ENCODE assay signal across 8 cellular contexts in the genomic region with DNA sequence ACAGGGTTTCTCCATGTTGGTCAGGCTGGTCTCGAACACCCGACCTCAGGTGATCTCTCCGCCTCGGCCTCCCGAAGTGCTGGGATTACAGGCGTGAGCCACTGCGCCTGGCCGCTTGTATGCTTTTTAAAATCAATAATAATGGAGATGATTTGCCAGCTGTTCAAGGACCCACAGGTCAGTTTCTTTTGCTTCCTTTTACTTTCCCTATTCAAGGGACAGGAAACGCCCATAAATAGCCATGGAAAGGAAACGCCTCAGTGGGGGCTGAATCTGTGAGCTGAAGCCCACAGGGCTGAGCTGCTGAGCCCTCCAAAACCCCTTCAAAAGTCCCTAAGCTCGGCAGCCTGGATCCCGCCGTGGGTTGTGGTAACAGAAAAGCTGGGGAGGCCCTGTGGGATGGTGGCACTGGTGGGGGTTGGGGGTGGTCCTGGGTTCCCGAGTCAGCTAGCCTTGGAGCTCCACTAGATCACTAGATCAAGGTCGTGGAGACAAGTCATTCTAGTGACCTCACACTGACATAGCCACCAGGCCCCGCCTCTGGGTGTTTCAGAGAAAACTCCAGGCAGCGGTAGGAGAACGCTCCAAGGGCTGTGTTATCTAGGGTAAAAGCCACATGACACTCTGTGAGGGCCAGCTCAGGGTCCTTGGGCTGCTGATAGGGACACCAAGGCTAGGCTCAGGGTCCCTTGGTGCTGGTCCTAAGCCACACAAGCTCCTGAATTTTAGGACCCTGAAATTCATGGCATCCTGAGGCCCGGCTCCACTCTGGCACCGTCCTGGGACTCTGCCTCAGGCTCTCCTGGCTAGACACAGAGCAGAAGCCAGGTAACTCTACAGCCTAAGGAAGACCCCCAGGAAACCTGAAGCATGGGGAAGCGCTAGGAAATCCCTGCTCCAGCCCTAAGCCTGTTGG. TPM values are rescaled to one million over a fixed set of nuclear protein-coding genes. Genes with fewer than 3 reads are reported as not detected.
DNase-seq lines count a peak whose midpoint lies in the region; ATAC-seq and TF ChIP-seq lines count a peak whose summit lies in the region.
"Had no signal": no experiment of that assay in that cellular context is flagged by ENCODE, and none has a peak within 500 bp of the region (broad histone marks: within the 10 kb centered on the region; RNA-seq: fewer than 3 reads in every experiment).

No MANE protein-coding gene starts in this region.

- ATAC-seq in HG02840 (IDR thresholded peaks at IDR 0.05; ENCODE audit: low FRiP score, unreplicated experiment), result no peak

- no peak for TF ChIP-seq CTCF in type B pancreatic cell (conservative IDR thresholded peaks at IDR 0.05)

- no peaks in the 10 kb centered on the region for H3K9me3 Mint-ChIP-seq in type B pancreatic cell

- peak overlapping the region; percentile 43 for H3K27ac Mint-ChIP-seq in type B pancreatic cell

- no peaks in the 10 kb centered on the region for H3K36me3 ChIP-seq in muscle layer of duodenum (ENCODE audit: control insufficient read depth in 1 of 2, insufficient read depth in 2 of 2, low read length in 2 of 2)

- H3K27me3 Mint-ChIP-seq in type B pancreatic cell, result no peaks in the 10 kb centered on the region

- peak overlapping the region; percentile 81 for H3K27ac ChIP-seq in muscle layer of duodenum (ENCODE audit: low read length)

- peaks cover 4% of the 10 kb centered on the region for H3K4me1 Mint-ChIP-seq in type B pancreatic cell (ENCODE audit: unreplicated experiment)

- no peaks in the 10 kb centered on the region for H3K9me3 ChIP-seq in muscle layer of duodenum (ENCODE audit: control insufficient read depth in 1 of 2, low read length in 2 of 2)

- peak; percentile 80 for TF ChIP-seq POLR2A in erythroblast (IDR thresholded peaks at IDR 0.05; ENCODE audit: low read length)

- no peaks in the 10 kb centered on the region for H3K27me3 ChIP-seq in muscle layer of duodenum (ENCODE audit: low read depth, low read length)

- H3K4me3 ChIP-seq in muscle layer of duodenum (ENCODE audit: low read depth in 1 of 2, low read length in 2 of 2), result no peak overlapping the region

- H3K36me3 Mint-ChIP-seq in type B pancreatic cell, result no peaks in the 10 kb centered on the region

- H3K4me1 ChIP-seq in muscle layer of duodenum (ENCODE audit: control insufficient read depth in 1 of 2, insufficient read depth in 2 of 2, low read length in 2 of 2), result peaks cover 13 to 20% of the 10 kb centered on the region in 2 donors

- DNase-seq in OCI-M1 (lab: John Stamatoyannopoulos, UW), result peak; percentile 97
- peak; percentile 93 to 94 for DNase-seq in erythroblast (lab: John Stamatoyannopoulos, UW)
- DNase-seq in type B pancreatic cell (ENCODE audit: extremely low spot score, unreplicated experiment), result no peak
- DNase-seq in activated T-cell treated with anti-CD3 and anti-CD28 coated beads, Interleukin-2, amount 50 U/mL, for 48 hours, result no peak
- no peak for DNase-seq in NCI-H2196 (lab: John Stamatoyannopoulos, UW; ENCODE audit: unreplicated experiment)
- DNase-seq: NCI-H82 had no signal

- H3K4me3 Mint-ChIP-seq in type B pancreatic cell, result no peak overlapping the region

RNA-seq across cellular contexts. Expression of gene DUSP1, which starts 18.0 kb away (rescaled TPM):
- 50.9 and 163 TPM in 2 replicates for total RNA-seq in type B pancreatic cell (ENCODE audit: low replicate concordance)

RNA-seq across cellular contexts. Expression of gene ERGIC1, which starts 45.0 kb away (rescaled TPM):
- 85.2 and 105 TPM in 2 replicates for total RNA-seq in type B pancreatic cell (ENCODE audit: low replicate concordance)

Comparison
In these comparisons a context has a peak if more than half of its experiments do, and no peak if none do; other contexts are left out.
1. DNase-seq: peak in OCI-M1 (single experiment) and erythroblast (2 of 2); none in type B pancreatic cell (single experiment), activated T-cell treated with anti-CD3 and anti-CD28 coated beads, Interleukin-2, amount 50 U/mL, for 48 hours (0 of 2) and NCI-H2196 (single experiment).